In genomic region chr20:14667241-14667640, GRCh38 we compare ENCODE assay signal across 34 cellular contexts.
"Had no signal": no experiment of that assay in that cellular context is flagged by ENCODE, and none has a peak within 500 bp of the region (broad histone marks: within the 10 kb centered on the region; RNA-seq: fewer than 3 reads in every experiment).

No MANE protein-coding gene starts in this region.

- ATAC-seq: activated CD8-positive, alpha-beta T cell treated with anti-CD3 and anti-CD28 coated beads for 36 hours; PC-3 had no signal

- H3K36me3 ChIP-seq: ascending aorta, cardiac muscle cell, MG63, Peyer's patch, SJSA1, WERI-Rb-1 had no signal

- DNase-seq: activated CD4-positive, alpha-beta T cell treated with anti-CD3 and anti-CD28 coated beads for 1 hour; activated CD4-positive, alpha-beta T cell treated with anti-CD3 and anti-CD28 coated beads for 48 hours; activated CD4-positive, CD25-positive, alpha-beta regulatory T cell; activated CD8-positive, alpha-beta T cell treated with anti-CD3 and anti-CD28 coated beads for 36 hours; activated gamma-delta T cell; activated naive CD4-positive, alpha-beta T cell treated with Interleukin-2 at 50 U/mL for 16 hours; activated naive CD8-positive, alpha-beta T cell treated with anti-CD3 and anti-CD28 coated beads, Interleukin-2, amount 10 ng/mL, durations not matched to agents 7 days and 5 days; activated T-cell treated with anti-CD3 and anti-CD28 coated beads, Interleukin-2, amount 50 U/mL, for 1 hour; Karpas-422; KBM-7; MG63; NCI-H1092 treated with DMSO at 0.1 percent for 48 hours; NCI-H1417; NCI-H146; NCI-H187; NCI-H2029 treated with DMSO at 0.1 percent for 48 hours; NCI-H2107; NCI-H2171; NCI-H510A; NCI-H526; NCI-H748 treated with DMSO at 0.1 percent for 48 hours; NK-92 treated with Interleukin-12 subunit alpha and Interleukin-12 subunit beta, amount 100 ng/mL, for 24 hours; PC-3; Peyer's patch; RPMI8226; SHP77 treated with DMSO at 0.1 percent for 48 hours; T1000; WERI-Rb-1 had no signal

- H3K4me1 Mint-ChIP-seq: activated naive CD4-positive, alpha-beta T cell treated with anti-CD3 and anti-CD28 coated beads, Interleukin-2, amount 50 U/mL, for 24 hours; activated naive CD8-positive, alpha-beta T cell treated with anti-CD3 and anti-CD28 coated beads, Interleukin-2, amount 10 ng/mL, durations not matched to agents 7 days and 5 days; central memory CD8-positive, alpha-beta T cell had no signal

- H3K9me3 Mint-ChIP-seq: activated naive CD8-positive, alpha-beta T cell treated with anti-CD3 and anti-CD28 coated beads, Interleukin-2, amount 10 ng/mL, durations not matched to agents 7 days and 5 days had no signal

- H3K27ac Mint-ChIP-seq: activated CD8-positive, alpha-beta T cell treated with anti-CD3 and anti-CD28 coated beads for 36 hours; activated naive CD4-positive, alpha-beta T cell treated with anti-CD3 and anti-CD28 coated beads, Interleukin-2, amount 50 U/mL, for 24 hours; activated naive CD8-positive, alpha-beta T cell treated with anti-CD3 and anti-CD28 coated beads, Interleukin-2, amount 10 ng/mL, durations not matched to agents 7 days and 5 days; activated T-helper 2 cell treated with anti-CD3 and anti-CD28 coated beads, Interferon-gamma antibody, Interleukin-2, Interleukin-4, amounts not matched to agents 10 μg/mL and 5 μg/mL and 100 μg/mL, durations not matched to agents 14 hours and 24 hours and 36 hours had no signal

- H3K27me3 ChIP-seq: ascending aorta, cardiac muscle cell, MG63, Peyer's patch, SJSA1 had no signal

- H3K9me3 ChIP-seq: ascending aorta, MG63, Peyer's patch had no signal

- H3K4me1 ChIP-seq: ascending aorta, Peyer's patch, SJSA1 had no signal

- H3K27me3 Mint-ChIP-seq: activated CD8-positive, alpha-beta T cell treated with anti-CD3 and anti-CD28 coated beads for 36 hours; activated naive CD4-positive, alpha-beta T cell treated with anti-CD3 and anti-CD28 coated beads, Interleukin-2, amount 50 U/mL, for 24 hours; activated naive CD8-positive, alpha-beta T cell treated with anti-CD3 and anti-CD28 coated beads, Interleukin-2, amount 10 ng/mL, durations not matched to agents 7 days and 5 days; central memory CD8-positive, alpha-beta T cell had no signal

- H3K27ac ChIP-seq: ascending aorta, cardiac muscle cell, Peyer's patch, SJSA1, WERI-Rb-1 had no signal

- H3K4me3 ChIP-seq: ascending aorta, cardiac muscle cell, MG63, Peyer's patch, SJSA1 had no signal

- H3K36me3 Mint-ChIP-seq: activated naive CD4-positive, alpha-beta T cell treated with anti-CD3 and anti-CD28 coated beads, Interleukin-2, amount 50 U/mL, for 24 hours; activated naive CD8-positive, alpha-beta T cell treated with anti-CD3 and anti-CD28 coated beads, Interleukin-2, amount 10 ng/mL, durations not matched to agents 7 days and 5 days had no signal

- H3K4me3 Mint-ChIP-seq: activated CD8-positive, alpha-beta T cell treated with anti-CD3 and anti-CD28 coated beads for 36 hours; activated naive CD4-positive, alpha-beta T cell treated with anti-CD3 and anti-CD28 coated beads, Interleukin-2, amount 50 U/mL, for 24 hours; activated naive CD8-positive, alpha-beta T cell treated with anti-CD3 and anti-CD28 coated beads, Interleukin-2, amount 10 ng/mL, durations not matched to agents 7 days and 5 days; central memory CD8-positive, alpha-beta T cell had no signal
